ENCODE assay signal across 8 cellular contexts in genomic region chr6:144095134-144096002, GRCh38. TPM values are rescaled to one million over a fixed set of nuclear protein-coding genes. Genes with fewer than 3 reads are reported as not detected.
A peak's percentile ranks its signal among the peaks of the same experiment; 100 is the strongest.
DNase-seq lines count a peak whose midpoint lies in the region; ATAC-seq and TF ChIP-seq lines count a peak whose summit lies in the region.

Gene SF3B5, minus strand, starts transcription at chr6:144095573. Its CDS starts 76 bp downstream, at chr6:144095497.

- 1% methylated on average over 60 of the region's 60 CpGs for WGBS in smooth muscle cell (ENCODE audit: low lambda C conversion rate)

- no peaks in the 10 kb centered on the region for H3K9me3 ChIP-seq in smooth muscle cell (replicated peaks; ENCODE audit: low read depth)

- peak; percentile 97 for ATAC-seq in HG03196 (IDR thresholded peaks at IDR 0.05; ENCODE audit: unreplicated experiment)
- peak; percentile 96 for ATAC-seq in activated B cell treated with CpG ODN at 0.5 μM for 24 hours (ENCODE audit: low read depth)

- H3K9ac ChIP-seq in smooth muscle cell (ENCODE audit: low read depth), result peak within 1 kb of the TSS; percentile 95

- peak within 1 kb of the TSS; percentile 100 for H3K4me2 ChIP-seq in smooth muscle cell

- CTCF ChIA-PET in activated B cell treated with CpG ODN at 0.5 μM for 24 hours (lab: Charles Lee), result interaction anchor here (1.0 to 2.9 kb wide), 3 partner anchors 123 to 251 kb away, joined by 3 to 9 read pairs (median 3); no protein-coding TSS in a partner anchor

- H4K20me1 ChIP-seq in smooth muscle cell (ENCODE audit: low read depth), result peaks cover 7% of the 10 kb centered on the region

- H3K36me3 ChIP-seq in smooth muscle cell (ENCODE audit: low read depth), result no peaks in the 10 kb centered on the region

- peak within 1 kb of the TSS; percentile 98 for H2AFZ ChIP-seq in smooth muscle cell (ENCODE audit: low read depth)

- intact Hi-C loops in activated B cell treated with CpG ODN at 0.5 μM for 24 hours (cut with micrococcal nuclease), result loop anchor here (1.0 to 10.0 kb wide), 11 partner anchors 31 to 1867 kb away; partner anchors contain the start of genes ADAT2, EPM2A, LTV1 and PEX3

- peak; percentile 97 for DNase-seq in AG08395 (ENCODE audit: low spot score)
- peak; percentile 99 for DNase-seq in NCI-H345 (lab: John Stamatoyannopoulos, UW)
- peak; percentile 93 for DNase-seq in activated B cell treated with CpG ODN at 0.5 μM for 24 hours
- peak; percentile 77 to 99 (median 98) for DNase-seq in caudate nucleus (lab: John Stamatoyannopoulos, UW)
- peak; percentile 95 for DNase-seq in iPS-NIHi7 (ENCODE audit: extremely low spot score)
- DNase-seq in smooth muscle cell (lab: John Stamatoyannopoulos, UW; ENCODE audit: unreplicated experiment), result peak; percentile 79

- H3K27me3 ChIP-seq in smooth muscle cell (ENCODE audit: low read depth), result no peaks in the 10 kb centered on the region

- peaks cover 21% of the 10 kb centered on the region for H3K79me2 ChIP-seq in smooth muscle cell (ENCODE audit: low read depth)

- peak within 1 kb of the TSS; percentile 93 for H3K4me3 ChIP-seq in smooth muscle cell

- H3K27ac ChIP-seq in caudate nucleus (ENCODE audit: low read depth, low read length) (peak within 1 kb of the TSS; percentile 71), smooth muscle cell (ENCODE audit: low read depth) (peak within 1 kb of the TSS; percentile 90)

- TF ChIP-seq CTCF in activated B cell treated with CpG ODN at 0.5 μM for 24 hours (IDR thresholded peaks at IDR 0.05), result no peak
- no peak for TF ChIP-seq CTCF in smooth muscle cell (IDR thresholded peaks at IDR 0.05; ENCODE audit: borderline replicate concordance, insufficient read depth, poor library complexity, severe bottlenecking)

- H3K36me3 Mint-ChIP-seq in activated B cell treated with CpG ODN at 0.5 μM for 24 hours (ENCODE audit: low read depth), result peaks cover 21% of the 10 kb centered on the region

- peak; percentile 89 for TF ChIP-seq POLR2A in GM18951 (IDR thresholded peaks at IDR 0.05; ENCODE audit: extremely low read depth, insufficient read depth, insufficient read length)

- H3K4me1 Mint-ChIP-seq in activated B cell treated with CpG ODN at 0.5 μM for 24 hours, result peaks cover 24% of the 10 kb centered on the region

- POLR2A ChIA-PET in activated B cell treated with CpG ODN at 0.5 μM for 24 hours (lab: Charles Lee), result interaction anchor here (0.6 to 3.8 kb wide), 15 partner anchors 10 to 559 kb away, joined by 3 to 50 read pairs (median 5); partner anchors contain the start of genes LTV1 and STX11

- H3F3A ChIP-seq in smooth muscle cell (ENCODE audit: low read depth), result no peaks in the 10 kb centered on the region

- no peaks in the 10 kb centered on the region for H3K9me3 Mint-ChIP-seq in activated B cell treated with CpG ODN at 0.5 μM for 24 hours

- peak within 1 kb of the TSS; percentile 99 for H3K4me3 Mint-ChIP-seq in activated B cell treated with CpG ODN at 0.5 μM for 24 hours

- in situ Hi-C loops in GM18951 (cut with MboI; ENCODE audit: low sequenced_read_pairs, unreplicated experiment), result no loop called here

- peaks cover 8% of the 10 kb centered on the region for H3K4me1 ChIP-seq in smooth muscle cell (ENCODE audit: low read depth)

- no peaks in the 10 kb centered on the region for H3K27me3 Mint-ChIP-seq in activated B cell treated with CpG ODN at 0.5 μM for 24 hours

- peak within 1 kb of the TSS; percentile 99 for H3K27ac Mint-ChIP-seq in activated B cell treated with CpG ODN at 0.5 μM for 24 hours

RNA-seq across cellular contexts. Expression of gene SF3B5, which starts in this region (rescaled TPM):
- 144 and 147 TPM in 2 replicates for total RNA-seq in activated B cell treated with CpG ODN at 0.5 μM for 24 hours
- 156 and 166 TPM in 2 replicates for total RNA-seq in smooth muscle cell
- 188 and 189 TPM in 2 replicates for polyA plus RNA-seq in smooth muscle cell

Comparison
In these comparisons a context has a peak if more than half of its experiments do, and no peak if none do; other contexts are left out.
1. Peak in every context shown above with its lines: DNase-seq, ATAC-seq, H3K4me3 ChIP-seq and H3K27ac ChIP-seq.